1 cellular context compared by ENCODE assay signal in the genomic region with DNA sequence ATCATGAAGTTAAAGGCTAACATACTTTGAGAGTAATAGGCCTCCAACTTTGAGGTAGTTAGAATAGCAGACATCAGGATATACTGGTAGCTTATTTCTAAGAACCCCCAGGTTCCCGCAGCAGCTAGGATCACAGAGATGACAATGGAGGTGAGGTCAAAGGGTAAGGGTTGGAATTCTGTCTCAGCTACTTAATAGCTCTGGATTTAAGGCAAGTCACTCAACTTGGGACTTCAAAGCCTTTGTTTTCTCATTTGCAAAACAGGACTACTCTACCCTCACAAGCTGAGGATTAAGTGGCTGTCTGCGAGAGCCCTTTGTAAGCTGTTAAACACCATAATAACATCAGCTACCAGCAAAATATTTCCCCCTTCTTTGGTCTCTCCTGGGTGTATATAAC.
A peak's percentile ranks its signal among the peaks of the same experiment; 100 is the strongest.
TF ChIP-seq lines count a peak whose summit lies in the region.

No MANE protein-coding gene starts in this region.

TF ChIP-seq in H1, 55 proteins besides CTCF, POLR2A, EP300 and RAD21:
- no peak for TF ChIP-seq BACH1 (IDR thresholded peaks at IDR 0.05; ENCODE audit: low read length)
- no peak for TF ChIP-seq KDM4A (IDR thresholded peaks at IDR 0.05; ENCODE audit: low read depth, low read length, severe bottlenecking)
- TF ChIP-seq RXRA (IDR thresholded peaks at IDR 0.05; ENCODE audit: insufficient read depth, low read depth, low read length), result 0 out of 2 replicates have a peak, but pooled peaks have one; percentile 26
- no peak for TF ChIP-seq EGR1 (IDR thresholded peaks at IDR 0.05; ENCODE audit: borderline replicate concordance, low read depth, low read length)
- no peak for TF ChIP-seq KDM5A (IDR thresholded peaks at IDR 0.05; ENCODE audit: low read length)
- no peak for TF ChIP-seq FOSL1 (IDR thresholded peaks at IDR 0.05; ENCODE audit: insufficient read depth, low read depth, low read length)
- no peak for TF ChIP-seq CREB1 (IDR thresholded peaks at IDR 0.05)
- TF ChIP-seq SP4 (IDR thresholded peaks at IDR 0.05; ENCODE audit: low read length), result no peak
- TF ChIP-seq NANOG (IDR thresholded peaks at IDR 0.05; ENCODE audit: insufficient read depth, low read depth, low read length, poor library complexity, severe bottlenecking), result peak; percentile 32
- no peak for TF ChIP-seq GTF2F1 (IDR thresholded peaks at IDR 0.05; ENCODE audit: borderline replicate concordance, low read depth, low read length)
- no peak for TF ChIP-seq RFX5 (IDR thresholded peaks at IDR 0.05; ENCODE audit: borderline replicate concordance, low read depth, low read length)
- TF ChIP-seq BCL11A (IDR thresholded peaks at IDR 0.05; ENCODE audit: low read depth in 2 of 2, low read length in 2 of 2), result no peak
- no peak for TF ChIP-seq RBBP5 (IDR thresholded peaks at IDR 0.05; ENCODE audit: borderline replicate concordance, low read depth, low read length)
- no peak for TF ChIP-seq TAF1 (IDR thresholded peaks at IDR 0.05; ENCODE audit: low read depth, low read length)
- no peak for TF ChIP-seq SP2 (IDR thresholded peaks at IDR 0.05; ENCODE audit: low read length)
- no peak for TF ChIP-seq SIX5 (IDR thresholded peaks at IDR 0.05; ENCODE audit: low read depth, low read length)
- TF ChIP-seq TEAD4 (IDR thresholded peaks at IDR 0.05; ENCODE audit: low read depth, low read length), result peak; percentile 59; the same call in 1 of the 2 replicates
- no peak for TF ChIP-seq ZNF274 (IDR thresholded peaks at IDR 0.05; ENCODE audit: borderline replicate concordance, extremely low read depth, low read length)
